Comparison of ENCODE assay signal across 8 cellular contexts in genomic region chr19:45717131-45717982, GRCh38. TPM values are rescaled to one million over a fixed set of nuclear protein-coding genes. Genes with fewer than 3 reads are reported as not detected.
DNase-seq lines count a peak whose midpoint lies in the region; ATAC-seq, FAIRE-seq and TF ChIP-seq lines count a peak whose summit lies in the region.

No MANE protein-coding gene starts in this region.

- peak; percentile 99 for DNase-seq in AG08395 (ENCODE audit: low spot score)
- peak; percentile 99 for DNase-seq in NCI-H226
- DNase-seq in activated B cell treated with CpG ODN at 0.5 μM for 24 hours: peak; percentile 92
- DNase-seq in caudate nucleus (lab: John Stamatoyannopoulos, UW): peak; percentile 85 to 100 (median 99)
- peak; percentile 99 for DNase-seq in iPS-NIHi7 (ENCODE audit: extremely low spot score)
- DNase-seq in small intestine: peak; percentile 99

- ATAC-seq in GM18907 (IDR thresholded peaks at IDR 0.05; ENCODE audit: unreplicated experiment): peak; percentile 91
- peak; percentile 94 for ATAC-seq in HG03175 (IDR thresholded peaks at IDR 0.05; ENCODE audit: unreplicated experiment)
- peak; percentile 95 for ATAC-seq in activated B cell treated with CpG ODN at 0.5 μM for 24 hours (ENCODE audit: low read depth)

- H3K4me1 ChIP-seq in small intestine (ENCODE audit: control insufficient read depth in 2 of 2, insufficient read depth in 1 of 2, low read depth in 1 of 2, low read length in 1 of 2): peaks cover 3 to 4% of the 10 kb centered on the region in 2 donors

- intact Hi-C loops in activated B cell treated with CpG ODN at 0.5 μM for 24 hours (cut with micrococcal nuclease): loop anchor here (1.0 kb wide), 6 partner anchors 10 to 133 kb away; partner anchors contain the start of genes FBXO46, OPA3, QPCTL and SIX5

- FAIRE-seq in small intestine (lab: Jason Lieb, UNC): peak; percentile 62

- POLR2A ChIA-PET in activated B cell treated with CpG ODN at 0.5 μM for 24 hours (lab: Charles Lee): interaction anchor here (0.6 to 7.1 kb wide), 36 partner anchors 7 to 901 kb away, joined by 3 to 123 read pairs (median 4); partner anchors contain the start of genes CALM3, DMPK, DMWD and FBXO46

- no peaks in the 10 kb centered on the region for H3K27me3 ChIP-seq in small intestine (ENCODE audit: control insufficient read depth in 2 of 2, insufficient read depth in 2 of 2, low read length in 2 of 2)

- H3K36me3 Mint-ChIP-seq in activated B cell treated with CpG ODN at 0.5 μM for 24 hours (ENCODE audit: low read depth): peaks cover 39% of the 10 kb centered on the region

- H3K9me3 ChIP-seq in small intestine (ENCODE audit: control insufficient read depth, low read depth): no peaks in the 10 kb centered on the region

- H3K27ac ChIP-seq in caudate nucleus (ENCODE audit: low read depth, low read length) (peak overlapping the region; percentile 92), small intestine (ENCODE audit: low read depth in 1 of 2, low read length in 1 of 2) (peak overlapping the region; percentile 93 to 96)

- CTCF ChIA-PET in activated B cell treated with CpG ODN at 0.5 μM for 24 hours (lab: Charles Lee): interaction anchor here (0.6 to 1.5 kb wide), 5 partner anchors 10 to 76 kb away, joined by 3 to 9 read pairs (median 4); partner anchors contain the start of genes QPCTL and SIX5

- H3K27ac Mint-ChIP-seq in activated B cell treated with CpG ODN at 0.5 μM for 24 hours: peak overlapping the region; percentile 92

- H3K4me1 Mint-ChIP-seq in activated B cell treated with CpG ODN at 0.5 μM for 24 hours: peaks cover 35% of the 10 kb centered on the region

- no peaks in the 10 kb centered on the region for H3K27me3 Mint-ChIP-seq in activated B cell treated with CpG ODN at 0.5 μM for 24 hours

- no peak for TF ChIP-seq CTCF in activated B cell treated with CpG ODN at 0.5 μM for 24 hours (IDR thresholded peaks at IDR 0.05)

- peak overlapping the region; percentile 55 to 57 for H3K4me3 ChIP-seq in small intestine (ENCODE audit: low read depth in 1 of 2, low read length in 2 of 2)

- WGBS in small intestine, 3 donors: 0% methylated on average over 45 to 51 of the region's 51 CpGs

- H3K36me3 ChIP-seq in small intestine (ENCODE audit: control insufficient read depth in 2 of 2, insufficient read depth in 2 of 2, low read length in 2 of 2): peaks cover 0 to 3% of the 10 kb centered on the region in 2 donors

- peak overlapping the region; percentile 96 for H3K4me3 Mint-ChIP-seq in activated B cell treated with CpG ODN at 0.5 μM for 24 hours

- H3K9me3 Mint-ChIP-seq in activated B cell treated with CpG ODN at 0.5 μM for 24 hours: no peaks in the 10 kb centered on the region

RNA-seq across cellular contexts. Expression of gene FBXO46, which starts 13.3 kb away (rescaled TPM):
- total RNA-seq in activated B cell treated with CpG ODN at 0.5 μM for 24 hours: 36.3 and 44.0 TPM in 2 replicates
- 1 to 10 TPM; 5.4 to 9.6 (median 9.0) TPM for polyA plus RNA-seq in small intestine

RNA-seq across cellular contexts. Expression of gene MEIOSIN, which starts 15.9 kb away (rescaled TPM):
- total RNA-seq in activated B cell treated with CpG ODN at 0.5 μM for 24 hours: not detected in 2 replicates
- not detected for polyA plus RNA-seq in small intestine

RNA-seq across cellular contexts. Expression of gene QPCTL, which starts 24.9 kb away (rescaled TPM):
- 19.3 and 21.1 TPM in 2 replicates for total RNA-seq in activated B cell treated with CpG ODN at 0.5 μM for 24 hours
- 1 to 10 TPM; 4.1 to 6.7 (median 4.2) TPM for polyA plus RNA-seq in small intestine

RNA-seq across cellular contexts. Expression of gene SNRPD2, which starts 25.6 kb away (rescaled TPM):
- 507 and 570 TPM in 2 replicates for total RNA-seq in activated B cell treated with CpG ODN at 0.5 μM for 24 hours
- 100 to 1,000 TPM; 209 to 422 (median 264) TPM for polyA plus RNA-seq in small intestine

RNA-seq across cellular contexts. Expression of gene GIPR, which starts 49.3 kb away (rescaled TPM):
- total RNA-seq in activated B cell treated with CpG ODN at 0.5 μM for 24 hours: 0.49 and 0.69 TPM in 2 replicates
- 1 to 10 TPM in 1 of 3 donors, under 1 TPM in 2; 0.67 to 1.1 (median 0.87) TPM for polyA plus RNA-seq in small intestine

Comparison
In these comparisons a context has a peak if more than half of its experiments do, and no peak if none do; other contexts are left out.
1. Peak in every context shown above with its lines: DNase-seq, ATAC-seq, H3K4me3 ChIP-seq and H3K27ac ChIP-seq.